In the genomic region with DNA sequence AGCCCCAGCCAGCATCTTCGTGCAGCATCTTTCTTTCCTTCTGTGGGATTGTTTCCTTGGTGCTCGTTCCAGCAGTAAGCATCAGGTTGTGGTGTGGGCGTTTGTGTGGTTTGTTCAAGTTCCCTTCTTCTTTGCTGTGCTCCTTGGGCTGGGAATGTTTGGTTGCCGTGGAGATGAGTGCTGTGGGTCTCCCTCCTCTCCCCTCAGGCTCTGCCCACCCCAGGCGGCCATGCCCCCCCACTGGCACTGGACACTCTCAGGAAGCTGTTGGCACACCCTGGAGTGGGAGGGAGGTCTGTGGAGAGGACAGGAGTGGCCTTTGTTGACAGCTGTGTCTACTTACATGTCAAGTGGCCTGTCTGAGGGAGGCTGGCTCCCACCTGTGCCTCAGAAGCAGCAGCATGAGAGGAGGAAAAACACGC, we compare ENCODE assay signal across 9 cellular contexts. TPM values are rescaled to one million over a fixed set of nuclear protein-coding genes. Genes with fewer than 3 reads are reported as not detected.
DNase-seq lines count a peak whose midpoint lies in the region; ATAC-seq and TF ChIP-seq lines count a peak whose summit lies in the region.
"Had no signal": no experiment of that assay in that cellular context is flagged by ENCODE, and none has a peak within 500 bp of the region (broad histone marks: within the 10 kb centered on the region; RNA-seq: fewer than 3 reads in every experiment).

No MANE protein-coding gene starts in this region.

- no TSS peak for BruUV-seq in Panc1 (replicated peaks; lab: Mats Ljungman, UMichigan)

- POLR2A ChIA-PET in Panc1 (lab: Charles Lee): no interaction called here

- H3K4me1 ChIP-seq in Panc1 (ENCODE audit: control insufficient read depth, insufficient read depth, low read length) (peaks cover 65% of the 10 kb centered on the region), thoracic aorta (ENCODE audit: control insufficient read depth in 1 of 2, low read depth in 2 of 2) (peaks cover 44 to 62% of the 10 kb centered on the region in 2 donors)

- intact Hi-C loops in Panc1 (cut with micrococcal nuclease; ENCODE audit: unreplicated experiment) (no loop called here), sciatic nerve (cut with DNase I) (no loop called here)

- DNase-seq in NCI-H146 (lab: John Stamatoyannopoulos, UW) (peak; percentile 52), NCI-H146 treated with DMSO at 0.1 percent for 48 hours (lab: John Stamatoyannopoulos, UW; ENCODE audit: unreplicated experiment) (no peak), Panc1 (ENCODE audit: low read depth, low spot score) (no peak), fibroblast of mammary gland (ENCODE audit: low read depth) (peak; percentile 62), thoracic aorta (ENCODE audit: low spot score) (no peak), sciatic nerve (ENCODE audit: low spot score) (no peak), cerebellar nuclear complex (lab: John Stamatoyannopoulos, UW) (no peak), G401 (ENCODE audit: low spot score) (no peak)
- DNase-seq: NCI-H526 treated with DMSO at 0.1 percent for 48 hours had no signal

- H3K27ac ChIP-seq in Panc1 (ENCODE audit: low read length) (peak overlapping the region; percentile 48), thoracic aorta (peak overlapping the region; percentile 77 to 90)

- H3K9me3 ChIP-seq in Panc1 (ENCODE audit: control insufficient read depth, insufficient read depth, low read depth, low read length): no peaks in the 10 kb centered on the region
- no peaks in the 10 kb centered on the region for H3K9me3 ChIP-seq in thoracic aorta

- H3K36me3 ChIP-seq in Panc1 (ENCODE audit: control insufficient read depth, insufficient read depth, low read length): no peaks in the 10 kb centered on the region
- no peaks in the 10 kb centered on the region for H3K36me3 ChIP-seq in thoracic aorta

- no peaks in the 10 kb centered on the region for H3K27me3 ChIP-seq in Panc1 (ENCODE audit: control insufficient read depth, insufficient read depth, low read length)
- H3K27me3 ChIP-seq in thoracic aorta (replicated peaks; ENCODE audit: insufficient read depth): no peaks in the 10 kb centered on the region

- in situ Hi-C loops in Panc1 (cut with HindIII; ENCODE audit: low pct_unique_long_range_greater_than_20kb, low sequenced_read_pairs) (no loop called here), G401 (cut with HindIII; ENCODE audit: low sequenced_read_pairs) (no loop called here)

- TF ChIP-seq CTCF in Panc1 (IDR thresholded peaks at IDR 0.05) (no peak), fibroblast of mammary gland (conservative IDR thresholded peaks at IDR 0.05; ENCODE audit: control insufficient read depth, insufficient read depth, low read depth, low read length) (no peak), thoracic aorta (IDR thresholded peaks at IDR 0.05) (no peak)

- ATAC-seq in Panc1: no peak
- ATAC-seq in thoracic aorta (ENCODE audit: insufficient number of reproducible peaks, low FRiP score, low read depth): no peak
- no peak for ATAC-seq in sciatic nerve

- H3K4me3 ChIP-seq in Panc1 (ENCODE audit: low read depth in 2 of 2, low read length in 2 of 2): no peak overlapping the region
- H3K4me3 ChIP-seq in fibroblast of mammary gland (ENCODE audit: control insufficient read depth, low read depth, low read length): no peak overlapping the region
- H3K4me3 ChIP-seq in thoracic aorta: no peak overlapping the region

- CTCF ChIA-PET in Panc1 (lab: Charles Lee): no interaction called here

RNA-seq across cellular contexts. Expression of a gene that starts 46.5 kb away (rescaled TPM):
- total RNA-seq in Panc1 (2021; ENCODE audit: unreplicated experiment): 31.6 TPM
- polyA plus RNA-seq in Panc1 (2012; ENCODE audit: insufficient read length): 17.4 TPM
- total RNA-seq in thoracic aorta: 10 to 100 TPM; 50.5 to 57.3 TPM
- total RNA-seq in sciatic nerve: 66.0 TPM
- 13.7 and 22.2 TPM in 2 replicates for total RNA-seq in G401 (2014; rRNA removed; shearing (Covaris generic))

RNA-seq across cellular contexts. Expression of a gene that starts 48.2 kb away (rescaled TPM):
- total RNA-seq in Panc1 (2021; ENCODE audit: unreplicated experiment) (49.7 TPM), thoracic aorta (10 to 100 TPM; 32.5 to 42.6 TPM), sciatic nerve (52.0 TPM)
- 19.4 TPM for polyA plus RNA-seq in Panc1 (2012; ENCODE audit: insufficient read length)
- total RNA-seq in G401 (2014; rRNA removed; shearing (Covaris generic)): 10.0 and 23.0 TPM in 2 replicates

Comparison
In these comparisons a context has a peak if more than half of its experiments do, and no peak if none do; other contexts are left out.
1. DNase-seq: peak in NCI-H146 (single experiment) and fibroblast of mammary gland (single experiment); none in NCI-H146 treated with DMSO at 0.1 percent for 48 hours (single experiment), Panc1 (single experiment), thoracic aorta (single experiment), sciatic nerve (single experiment), cerebellar nuclear complex (0 of 2) and G401 (single experiment).